Comparison of ENCODE assay signal across 8 cellular contexts in genomic region chr5:10354048-10354872, GRCh38. TPM values are rescaled to one million over a fixed set of nuclear protein-coding genes. Genes with fewer than 3 reads are reported as not detected.
A peak's percentile ranks its signal among the peaks of the same experiment; 100 is the strongest.
DNase-seq lines count a peak whose midpoint lies in the region; ATAC-seq and TF ChIP-seq lines count a peak whose summit lies in the region.

No MANE protein-coding gene starts in this region.

- H3K4me1 Mint-ChIP-seq in activated naive CD8-positive, alpha-beta T cell treated with anti-CD3 and anti-CD28 coated beads, Interleukin-2, amount 10 ng/mL, durations not matched to agents 7 days and 5 days, result peaks cover 36% of the 10 kb centered on the region

- peak overlapping the region; percentile 100 for H3K4me3 Mint-ChIP-seq in activated naive CD8-positive, alpha-beta T cell treated with anti-CD3 and anti-CD28 coated beads, Interleukin-2, amount 10 ng/mL, durations not matched to agents 7 days and 5 days

- H3K36me3 Mint-ChIP-seq in activated naive CD8-positive, alpha-beta T cell treated with anti-CD3 and anti-CD28 coated beads, Interleukin-2, amount 10 ng/mL, durations not matched to agents 7 days and 5 days, result peaks cover 6% of the 10 kb centered on the region

- DNase-seq in RWPE2 (ENCODE audit: low spot score) (no peak), right cardiac atrium (peak in 2 of 3 donors; percentile 66 to 79), gastrocnemius medialis (peak; percentile 25 to 39), GF-D8 (lab: John Stamatoyannopoulos, UW) (no peak)
- no peak for DNase-seq in activated naive CD8-positive, alpha-beta T cell treated with anti-CD3 and anti-CD28 coated beads, Interleukin-2, amount 10 ng/mL, durations not matched to agents 7 days and 5 days

- ATAC-seq in GM19397 (IDR thresholded peaks at IDR 0.05; ENCODE audit: unreplicated experiment), result peak; percentile 22
- ATAC-seq in HG03521 (IDR thresholded peaks at IDR 0.05; ENCODE audit: unreplicated experiment), result peak; percentile 11
- ATAC-seq in RWPE2 (ENCODE audit: low read depth), result no peak
- ATAC-seq in activated naive CD8-positive, alpha-beta T cell treated with anti-CD3 and anti-CD28 coated beads, Interleukin-2, amount 10 ng/mL, durations not matched to agents 7 days and 5 days (ENCODE audit: low read depth), result peak; percentile 7
- ATAC-seq in right cardiac atrium, result no peak
- peak; percentile 24 to 25 for ATAC-seq in gastrocnemius medialis

- H3K27ac Mint-ChIP-seq in activated naive CD8-positive, alpha-beta T cell treated with anti-CD3 and anti-CD28 coated beads, Interleukin-2, amount 10 ng/mL, durations not matched to agents 7 days and 5 days, result peak overlapping the region; percentile 100

- TF ChIP-seq POLR2A in gastrocnemius medialis (IDR thresholded peaks at IDR 0.05), result no peak

- in situ Hi-C loops in gastrocnemius medialis (cut with MboI; ENCODE audit: low sequenced_read_pairs in 4 of 4), result no loop called here

- H3K27me3 ChIP-seq in RWPE2 (ENCODE audit: insufficient read depth, poor library complexity, severe bottlenecking) (no peaks in the 10 kb centered on the region), right cardiac atrium (ENCODE audit: control insufficient read depth, insufficient read depth) (no peaks in the 10 kb centered on the region), gastrocnemius medialis (no peaks in the 10 kb centered on the region)

- TF ChIP-seq CTCF in C4-2B (conservative IDR thresholded peaks at IDR 0.05) (no peak), RWPE2 (IDR thresholded peaks at IDR 0.05; ENCODE audit: poor library complexity, severe bottlenecking) (no peak), gastrocnemius medialis (IDR thresholded peaks at IDR 0.05 in 4 of 5, conservative IDR thresholded peaks at IDR 0.05 in 1 of 5) (no peak)

- no peaks in the 10 kb centered on the region for H3K27me3 Mint-ChIP-seq in activated naive CD8-positive, alpha-beta T cell treated with anti-CD3 and anti-CD28 coated beads, Interleukin-2, amount 10 ng/mL, durations not matched to agents 7 days and 5 days

- H3K4me1 ChIP-seq in RWPE2 (ENCODE audit: insufficient read depth, poor library complexity, severe bottlenecking) (peaks cover 24% of the 10 kb centered on the region), right cardiac atrium (ENCODE audit: control insufficient read depth, insufficient read depth, low read length) (peaks cover 6% of the 10 kb centered on the region), gastrocnemius medialis (peaks cover 43 to 48% of the 10 kb centered on the region in 2 donors)

- POLR2A ChIA-PET in activated naive CD8-positive, alpha-beta T cell treated with anti-CD3 and anti-CD28 coated beads, Interleukin-2, amount 10 ng/mL, durations not matched to agents 7 days and 5 days (lab: Charles Lee), result interaction anchor here (0.6 to 3.2 kb wide), 12 partner anchors 10 to 281 kb away, joined by 3 to 40 read pairs (median 6); partner anchors contain the start of genes ATPSCKMT, CCT5 and ROPN1L

- intact Hi-C loops in right cardiac atrium (cut with DNase I) (no loop called here), gastrocnemius medialis (cut with DNase I; ENCODE audit: low total_unique reads) (loop anchor here (5.0 kb wide), 3 partner anchors 37 to 248 kb away; partner anchors contain the start of gene ROPN1L)

- peak overlapping the region; percentile 88 for H3K4me3 ChIP-seq in RWPE2 (ENCODE audit: severe bottlenecking)
- peak overlapping the region; percentile 99 for H3K4me3 ChIP-seq in right cardiac atrium (ENCODE audit: low read length)
- peak overlapping the region; percentile 79 to 99 (median 83) for H3K4me3 ChIP-seq in gastrocnemius medialis

- H3K27ac ChIP-seq in C4-2B (peak overlapping the region; percentile 98), RWPE2 (ENCODE audit: poor library complexity, severe bottlenecking) (peak overlapping the region; percentile 88), right cardiac atrium (ENCODE audit: low read length) (peak overlapping the region; percentile 98), gastrocnemius medialis (peak overlapping the region; percentile 97 to 100 (median 98))

- WGBS in right cardiac atrium, result under 1% methylated on average over 53 of the region's 54 CpGs

- no peaks in the 10 kb centered on the region for H3K9me3 Mint-ChIP-seq in activated naive CD8-positive, alpha-beta T cell treated with anti-CD3 and anti-CD28 coated beads, Interleukin-2, amount 10 ng/mL, durations not matched to agents 7 days and 5 days

- H3K36me3 ChIP-seq in RWPE2 (ENCODE audit: low read depth) (peaks cover 28% of the 10 kb centered on the region), gastrocnemius medialis (no peaks in the 10 kb centered on the region)

- H3K9me3 ChIP-seq in RWPE2 (ENCODE audit: severe bottlenecking), result no peaks in the 10 kb centered on the region
- peaks cover 1% of the 10 kb centered on the region for H3K9me3 ChIP-seq in right cardiac atrium (ENCODE audit: control insufficient read depth, low read length)
- no peaks in the 10 kb centered on the region for H3K9me3 ChIP-seq in gastrocnemius medialis

RNA-seq across cellular contexts. Expression of gene MARCHF6, which starts 0.8 kb away (rescaled TPM):
- 100 to 1,000 TPM; 127 to 135 TPM for total RNA-seq in activated naive CD8-positive, alpha-beta T cell treated with anti-CD3 and anti-CD28 coated beads, Interleukin-2, amount 10 ng/mL, durations not matched to agents 7 days and 5 days
- total RNA-seq in right cardiac atrium, result 100 to 1,000 TPM; 168 to 186 (median 183) TPM
- 75.7 TPM for polyA plus RNA-seq in right cardiac atrium
- total RNA-seq in gastrocnemius medialis, result 100 to 1,000 TPM; 139 to 173 (median 146) TPM

RNA-seq across cellular contexts. Expression of gene CMBL, which starts 46.6 kb away (rescaled TPM):
- total RNA-seq in activated naive CD8-positive, alpha-beta T cell treated with anti-CD3 and anti-CD28 coated beads, Interleukin-2, amount 10 ng/mL, durations not matched to agents 7 days and 5 days, result 1 to 10 TPM; 2.4 to 2.8 TPM
- 10 to 100 TPM; 30.2 to 55.3 (median 49.5) TPM for total RNA-seq in right cardiac atrium
- polyA plus RNA-seq in right cardiac atrium, result 39.9 TPM
- 10 to 100 TPM in 3 of 4 donors, 1 to 10 TPM in 1; 7.8 to 46.7 (median 35.6) TPM for total RNA-seq in gastrocnemius medialis

Comparison
In these comparisons a context has a peak if more than half of its experiments do, and no peak if none do; other contexts are left out.
1. ATAC-seq: peak in GM19397 (single experiment), HG03521 (single experiment), activated naive CD8-positive, alpha-beta T cell treated with anti-CD3 and anti-CD28 coated beads, Interleukin-2, amount 10 ng/mL, durations not matched to agents 7 days and 5 days (single experiment) and gastrocnemius medialis (2 of 2); none in RWPE2 (single experiment) and right cardiac atrium (0 of 2).
2. DNase-seq: peak in right cardiac atrium (2 of 3) and gastrocnemius medialis (2 of 2); none in RWPE2 (single experiment), activated naive CD8-positive, alpha-beta T cell treated with anti-CD3 and anti-CD28 coated beads, Interleukin-2, amount 10 ng/mL, durations not matched to agents 7 days and 5 days (single experiment) and GF-D8 (single experiment).
3. Peak in every context shown above with its lines, with median percentiles within 50 percentile points of each other: H3K27ac ChIP-seq and H3K4me3 ChIP-seq.